1 cellular context compared by ENCODE assay signal in the genomic region with DNA sequence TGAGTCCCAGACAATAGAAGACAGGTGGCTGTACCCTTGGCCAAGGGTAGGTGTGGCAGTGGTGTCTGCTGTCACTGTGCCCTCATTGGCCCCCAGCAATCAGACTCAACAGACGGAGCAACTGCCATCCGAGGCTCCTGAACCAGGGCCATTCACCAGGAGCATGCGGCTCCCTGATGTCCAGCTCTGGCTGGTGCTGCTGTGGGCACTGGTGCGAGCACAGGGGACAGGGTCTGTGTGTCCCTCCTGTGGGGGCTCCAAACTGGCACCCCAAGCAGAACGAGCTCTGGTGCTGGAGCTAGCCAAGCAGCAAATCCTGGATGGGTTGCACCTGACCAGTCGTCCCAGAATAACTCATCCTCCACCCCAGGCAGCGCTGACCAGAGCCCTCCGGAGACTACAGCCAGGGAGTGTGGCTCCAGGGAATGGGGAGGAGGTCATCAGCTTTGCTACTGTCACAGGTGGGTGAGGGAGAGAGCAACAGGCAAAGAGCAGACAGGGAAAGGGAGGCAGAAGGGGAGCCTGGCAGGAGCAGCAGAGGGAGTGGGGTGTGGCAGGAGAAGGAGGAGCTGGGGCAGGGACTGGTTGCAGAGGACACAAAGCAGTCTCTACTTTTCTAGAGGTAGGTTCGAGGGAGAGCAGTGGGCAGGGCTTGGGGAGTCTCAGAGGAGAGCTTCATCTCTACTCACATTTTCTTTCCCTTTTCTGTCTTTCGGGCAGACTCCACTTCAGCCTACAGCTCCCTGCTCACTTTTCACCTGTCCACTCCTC.
TF ChIP-seq lines count a peak whose summit lies in the region.

No MANE protein-coding gene starts in this region.

TF ChIP-seq in HCT116, 20 proteins besides CTCF, POLR2A, EP300 and RAD21:
- TF ChIP-seq JUND (IDR thresholded peaks at IDR 0.05) (no peak), SRF (IDR thresholded peaks at IDR 0.05; ENCODE audit: low read depth) (no peak), CEBPB (IDR thresholded peaks at IDR 0.05; ENCODE audit: low read depth) (no peak), ELF1 (IDR thresholded peaks at IDR 0.05; ENCODE audit: borderline replicate concordance, low read depth) (no peak), SP1 (IDR thresholded peaks at IDR 0.05; ENCODE audit: low read depth) (no peak), SIN3A (IDR thresholded peaks at IDR 0.05; ENCODE audit: low read depth) (no peak), EZH2 (IDR thresholded peaks at IDR 0.05) (no peak), ZNF274 (IDR thresholded peaks at IDR 0.05; ENCODE audit: low read depth, low read length) (no peak), ZFX (IDR thresholded peaks at IDR 0.05) (no peak), YY1 (IDR thresholded peaks at IDR 0.05; ENCODE audit: extremely low read depth, insufficient replicate concordance, low read depth, low read length) (no peak), EGR1 (IDR thresholded peaks at IDR 0.05; ENCODE audit: low read depth) (no peak), EZH2phosphoT487 (IDR thresholded peaks at IDR 0.05; ENCODE audit: borderline replicate concordance) (no peak), ZBTB33 (IDR thresholded peaks at IDR 0.05; ENCODE audit: extremely low read depth, insufficient replicate concordance, low read length) (no peak)
- TF ChIP-seq, protein P1, sequence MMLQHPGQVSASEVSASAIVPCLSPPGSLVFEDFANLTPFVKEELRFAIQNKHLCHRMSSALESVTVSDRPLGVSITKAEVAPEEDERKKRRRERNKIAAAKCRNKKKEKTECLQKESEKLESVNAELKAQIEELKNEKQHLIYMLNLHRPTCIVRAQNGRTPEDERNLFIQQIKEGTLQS (IDR thresholded peaks at IDR 0.05) = no peak
